ENCODE assay signal across 13 cellular contexts in genomic region chr20:38973546-38974120, GRCh38. TPM values are rescaled to one million over a fixed set of nuclear protein-coding genes. Genes with fewer than 3 reads are reported as not detected.
DNase-seq lines count a peak whose midpoint lies in the region; ATAC-seq and TF ChIP-seq lines count a peak whose summit lies in the region.
"Had no signal": no experiment of that assay in that cellular context is flagged by ENCODE, and none has a peak within 500 bp of the region (broad histone marks: within the 10 kb centered on the region; RNA-seq: fewer than 3 reads in every experiment).

No MANE protein-coding gene starts in this region.

- no peak for TF ChIP-seq EP300 in ovary (IDR thresholded peaks at IDR 0.05)

- H3K36me3 ChIP-seq in ovary, result no peaks in the 10 kb centered on the region

- H3K27me3 Mint-ChIP-seq in HFFc6 (ENCODE audit: insufficient read depth), result peaks cover 2% of the 10 kb centered on the region; the same call in 1 of the 2 replicates
- H3K27me3 Mint-ChIP-seq: stimulated activated naive CD8-positive, alpha-beta T cell treated with anti-CD3 and anti-CD28 coated beads, Interleukin-15, amount 100 ng/mL, for 72 hours had no signal

- H3K4me1 ChIP-seq in ovary (ENCODE audit: insufficient read depth), result peaks cover 4% of the 10 kb centered on the region
- H3K4me1 ChIP-seq: pancreas had no signal

- H3K9me3 Mint-ChIP-seq in HFFc6, result no peaks in the 10 kb centered on the region
- H3K9me3 Mint-ChIP-seq: stimulated activated naive CD8-positive, alpha-beta T cell treated with anti-CD3 and anti-CD28 coated beads, Interleukin-15, amount 100 ng/mL, for 72 hours had no signal

- peaks cover 34% of the 10 kb centered on the region for H3K36me3 Mint-ChIP-seq in HFFc6 (ENCODE audit: low read depth)

- H3K4me1 Mint-ChIP-seq in HFFc6 (ENCODE audit: low read depth), result peaks cover 27% of the 10 kb centered on the region

- ATAC-seq in HG03469 (IDR thresholded peaks at IDR 0.05; ENCODE audit: unreplicated experiment), result no peak
- ATAC-seq: stimulated activated naive CD8-positive, alpha-beta T cell treated with anti-CD3 and anti-CD28 coated beads, Interleukin-15, amount 100 ng/mL, for 72 hours had no signal

- no peaks in the 10 kb centered on the region for H3K27me3 ChIP-seq in ovary
- H3K27me3 ChIP-seq: pancreas had no signal

- H3K9me3 ChIP-seq in ovary, result no peaks in the 10 kb centered on the region
- H3K9me3 ChIP-seq: Caco-2, pancreas had no signal

- intact Hi-C loops in ovary (cut with DNase I), result no loop called here

- H3K27ac ChIP-seq in ovary, result no peak overlapping the region
- H3K27ac ChIP-seq: pancreas had no signal

- peak overlapping the region; percentile 43 for H3K4me3 Mint-ChIP-seq in HFFc6
- H3K4me3 Mint-ChIP-seq: stimulated activated naive CD8-positive, alpha-beta T cell treated with anti-CD3 and anti-CD28 coated beads, Interleukin-15, amount 100 ng/mL, for 72 hours had no signal

- peak; percentile 65 for DNase-seq in HFFc6
- DNase-seq in amniotic stem cell (lab: John Stamatoyannopoulos, UW), result peak; percentile 18
- peak; percentile 36 for DNase-seq in fibroblast of villous mesenchyme (ENCODE audit: low read depth)
- peak; percentile 31 to 52 (median 44) for DNase-seq in ovary
- no peak for DNase-seq in T1000 (lab: John Stamatoyannopoulos, UW)
- no peak for DNase-seq in SW480 (ENCODE audit: low spot score)
- DNase-seq in activated CD4-positive, CD25-positive, alpha-beta regulatory T cell (lab: John Stamatoyannopoulos, UW), result no peak
- DNase-seq: Caco-2; NCI-H2171 treated with DMSO at 0.1 percent for 48 hours; stimulated activated CD4-positive, alpha-beta T cell treated with anti-CD3 and anti-CD28 coated beads, Interleukin-2, amount 100 ng/mL, for 48 hours; stimulated activated naive CD8-positive, alpha-beta T cell treated with anti-CD3 and anti-CD28 coated beads, Interleukin-15, amount 100 ng/mL, for 72 hours had no signal

- H3K4me3 ChIP-seq in fibroblast of villous mesenchyme (ENCODE audit: low read depth, low read length), result no peak overlapping the region
- H3K4me3 ChIP-seq in ovary, result no peak overlapping the region
- H3K4me3 ChIP-seq: pancreas had no signal

- WGBS in ovary, 3 donors, result 24 to 57% (median 35%) methylated on average over 7 of the region's 7 CpGs

- TF ChIP-seq CTCF in HFFc6 (IDR thresholded peaks at IDR 0.05) (no peak), fibroblast of villous mesenchyme (IDR thresholded peaks at IDR 0.05; ENCODE audit: insufficient read depth, low read depth, low read length) (no peak), ovary (IDR thresholded peaks at IDR 0.05) (no peak)

- H3K27ac Mint-ChIP-seq in HFFc6, result peak overlapping the region; percentile 78

- TF ChIP-seq POLR2A in ovary (IDR thresholded peaks at IDR 0.05), result no peak

RNA-seq across cellular contexts. Expression of gene DHX35, which starts 11.5 kb away (rescaled TPM):
- 1 to 10 TPM; 5.7 to 7.6 (median 6.8) TPM for total RNA-seq in HFFc6 (2021; fragmentation: NEBNext Ultra II Directional; extraction: Animal tissue kit (Norgen Biotek cat#: 25700))
- 9.7 and 12.5 TPM in 2 replicates for total RNA-seq in fibroblast of villous mesenchyme
- total RNA-seq in ovary, result 10 to 100 TPM; 11.3 to 14.5 (median 12.4) TPM
- 10 to 100 TPM; 11.2 TPM for polyA plus RNA-seq in ovary

RNA-seq across cellular contexts. Expression of gene FAM83D, which starts 47.4 kb away (rescaled TPM):
- 10 to 100 TPM; 14.2 to 31.5 (median 29.2) TPM for total RNA-seq in HFFc6 (2021; fragmentation: NEBNext Ultra II Directional; extraction: Animal tissue kit (Norgen Biotek cat#: 25700))
- total RNA-seq in fibroblast of villous mesenchyme (7.4 and 17.7 TPM in 2 replicates), ovary (under 1 TPM in 6 of 7 donors, not detected in 1; 0.18 to 0.80 (median 0.56) TPM)
- polyA plus RNA-seq in ovary, result 1 to 10 TPM in 1 of 2 donors, under 1 TPM in 1; 0.52 to 2.5 TPM

Comparison
In these comparisons a context has a peak if more than half of its experiments do, and no peak if none do; other contexts are left out.
1. DNase-seq: peak in HFFc6 (single experiment), amniotic stem cell (single experiment), fibroblast of villous mesenchyme (single experiment) and ovary (5 of 5); none in T1000 (single experiment), SW480 (single experiment) and activated CD4-positive, CD25-positive, alpha-beta regulatory T cell (0 of 4).